Comparison of ENCODE assay signal across 30 cellular contexts in the genomic region with DNA sequence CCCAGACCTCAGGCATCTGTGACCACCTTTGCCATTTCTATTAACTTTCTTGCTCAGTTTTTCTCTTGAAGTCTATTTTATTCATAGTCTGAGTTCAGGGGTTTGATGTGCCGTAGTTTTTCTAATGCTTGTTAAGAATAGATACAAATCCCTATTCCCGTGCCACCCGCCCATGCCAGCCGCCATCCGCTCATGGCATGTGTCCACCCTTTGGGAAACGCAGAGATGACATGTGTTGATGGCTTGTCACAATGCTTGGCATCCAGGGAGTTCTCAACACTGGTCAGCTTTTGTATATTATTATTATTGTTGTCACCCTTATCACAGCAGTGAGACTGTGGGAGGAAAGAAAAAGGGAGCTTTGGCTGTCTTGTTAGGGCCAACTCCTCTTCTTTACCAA. TPM values are rescaled to one million over a fixed set of nuclear protein-coding genes. Genes with fewer than 3 reads are reported as not detected.
"Had no signal": no experiment of that assay in that cellular context is flagged by ENCODE, and none has a peak within 500 bp of the region (broad histone marks: within the 10 kb centered on the region; RNA-seq: fewer than 3 reads in every experiment).

No MANE protein-coding gene starts in this region.

- H3K27ac ChIP-seq: body of pancreas, heart right ventricle, lower lobe of right lung, neutrophil, pancreas, prostate gland, sigmoid colon, tibial nerve, uterus, VCaP had no signal

- H3K4me1 Mint-ChIP-seq: activated CD4-positive, alpha-beta memory T cell treated with anti-CD3 and anti-CD28 coated beads, Interleukin-2, amount 10 ng/mL, durations not matched to agents 7 days and 5 days; activated CD4-positive, alpha-beta T cell treated with anti-CD3 and anti-CD28 coated beads, Interleukin-2, amount 10 ng/mL, durations not matched to agents 24 days and 14 days; activated T-helper 17 cell treated with anti-CD3 and anti-CD28 coated beads, Interleukin-2, amount 50 U/mL, for 72 hours had no signal

- DNase-seq: activated CD4-positive, alpha-beta memory T cell treated with anti-CD3 and anti-CD28 coated beads, Interleukin-2, amount 10 ng/mL, durations not matched to agents 7 days and 5 days; activated CD4-positive, alpha-beta T cell treated with anti-CD3 and anti-CD28 coated beads, Interleukin-2, amount 10 ng/mL, durations not matched to agents 24 days and 14 days; activated naive CD4-positive, alpha-beta T cell; body of pancreas; cerebellar nuclear complex; foreskin fibroblast; heart right ventricle; kidney glomerular epithelial cell; lower lobe of right lung; mesendoderm; mucosa of descending colon; sigmoid colon; SK-N-SH; stimulated activated CD4-positive, alpha-beta T cell treated with anti-CD3 and anti-CD28 coated beads, Interleukin-15, amount 100 ng/mL, for 24 hours; stimulated activated naive CD4-positive, alpha-beta T cell; SW 1271; T-helper 9 cell had no signal

- H3K4me2 ChIP-seq: SK-N-SH had no signal

- H3K36me3 ChIP-seq: heart right ventricle, lower lobe of right lung, neutrophil, pancreas, prostate gland, sigmoid colon, tibial nerve, uterus had no signal

- ATAC-seq: activated T-helper 17 cell treated with anti-CD3 and anti-CD28 coated beads, Interleukin-2, amount 50 U/mL, for 72 hours; body of pancreas; heart right ventricle; left lobe of liver; lower lobe of right lung; mucosa of descending colon; pancreas had no signal

- H3K27ac Mint-ChIP-seq: activated CD4-positive, alpha-beta memory T cell treated with anti-CD3 and anti-CD28 coated beads, Interleukin-2, amount 10 ng/mL, durations not matched to agents 7 days and 5 days; activated CD4-positive, alpha-beta T cell treated with anti-CD3 and anti-CD28 coated beads, Interleukin-2, amount 10 ng/mL, durations not matched to agents 24 days and 14 days; activated naive CD8-positive, alpha-beta T cell; activated T-cell treated with anti-CD3 and anti-CD28 coated beads, Interleukin-2, amount 50 U/mL, for 24 hours; activated T-helper 17 cell treated with anti-CD3 and anti-CD28 coated beads, Interleukin-2, amount 50 U/mL, for 72 hours; endodermal cell; nephron; T-helper 1 cell treated with Interleukin-12 subunit alpha and Interleukin-12 subunit beta and Interleukin-4 antibody, amounts not matched to agents 30 μg/mL and 1 μg/mL, for 36 hours had no signal

- H3K36me3 Mint-ChIP-seq: activated naive CD8-positive, alpha-beta T cell had no signal

- H3K9me3 Mint-ChIP-seq: activated CD4-positive, alpha-beta memory T cell treated with anti-CD3 and anti-CD28 coated beads, Interleukin-2, amount 10 ng/mL, durations not matched to agents 7 days and 5 days; activated CD4-positive, alpha-beta T cell treated with anti-CD3 and anti-CD28 coated beads, Interleukin-2, amount 10 ng/mL, durations not matched to agents 24 days and 14 days; activated T-cell treated with anti-CD3 and anti-CD28 coated beads, Interleukin-2, amount 50 U/mL, for 24 hours; activated T-helper 17 cell treated with anti-CD3 and anti-CD28 coated beads, Interleukin-2, amount 50 U/mL, for 72 hours; endodermal cell; nephron; T-helper 1 cell treated with Interleukin-12 subunit alpha and Interleukin-12 subunit beta and Interleukin-4 antibody, amounts not matched to agents 30 μg/mL and 1 μg/mL, for 36 hours had no signal

- H3K9me3 ChIP-seq: body of pancreas, heart right ventricle, lower lobe of right lung, mucosa of descending colon, neutrophil, pancreas, prostate gland, sigmoid colon, SK-N-SH, tibial nerve, uterus had no signal

- H3K27me3 Mint-ChIP-seq: activated naive CD8-positive, alpha-beta T cell; activated T-cell treated with anti-CD3 and anti-CD28 coated beads, Interleukin-2, amount 50 U/mL, for 24 hours; activated T-helper 17 cell treated with anti-CD3 and anti-CD28 coated beads, Interleukin-2, amount 50 U/mL, for 72 hours had no signal

- H3K27me3 ChIP-seq: body of pancreas, heart right ventricle, neutrophil, pancreas, sigmoid colon, tibial nerve, uterus had no signal

- H3K9ac ChIP-seq: SK-N-SH had no signal

- H3K4me3 ChIP-seq: body of pancreas, heart right ventricle, lower lobe of right lung, mucosa of descending colon, pancreas, prostate gland, sigmoid colon, tibial nerve, uterus had no signal

- H3K4me3 Mint-ChIP-seq: activated CD4-positive, alpha-beta memory T cell treated with anti-CD3 and anti-CD28 coated beads, Interleukin-2, amount 10 ng/mL, durations not matched to agents 7 days and 5 days; activated CD4-positive, alpha-beta T cell treated with anti-CD3 and anti-CD28 coated beads, Interleukin-2, amount 10 ng/mL, durations not matched to agents 24 days and 14 days; activated naive CD8-positive, alpha-beta T cell; activated T-cell treated with anti-CD3 and anti-CD28 coated beads, Interleukin-2, amount 50 U/mL, for 24 hours; activated T-helper 17 cell treated with anti-CD3 and anti-CD28 coated beads, Interleukin-2, amount 50 U/mL, for 72 hours; endodermal cell; nephron; T-helper 1 cell treated with Interleukin-12 subunit alpha and Interleukin-12 subunit beta and Interleukin-4 antibody, amounts not matched to agents 30 μg/mL and 1 μg/mL, for 36 hours had no signal

- H3K4me1 ChIP-seq: body of pancreas, prostate gland had no signal

RNA-seq across cellular contexts. Expression of a gene that starts 17.3 kb away (rescaled TPM):
- total RNA-seq: activated CD4-positive, alpha-beta T cell treated with anti-CD3 and anti-CD28 coated beads, Interleukin-2, amount 10 ng/mL, durations not matched to agents 24 days and 14 days; activated T-helper 17 cell treated with anti-CD3 and anti-CD28 coated beads, Interleukin-2, amount 50 U/mL, for 72 hours had no signal
